ENCODE assay signal across 12 cellular contexts in the genomic region with DNA sequence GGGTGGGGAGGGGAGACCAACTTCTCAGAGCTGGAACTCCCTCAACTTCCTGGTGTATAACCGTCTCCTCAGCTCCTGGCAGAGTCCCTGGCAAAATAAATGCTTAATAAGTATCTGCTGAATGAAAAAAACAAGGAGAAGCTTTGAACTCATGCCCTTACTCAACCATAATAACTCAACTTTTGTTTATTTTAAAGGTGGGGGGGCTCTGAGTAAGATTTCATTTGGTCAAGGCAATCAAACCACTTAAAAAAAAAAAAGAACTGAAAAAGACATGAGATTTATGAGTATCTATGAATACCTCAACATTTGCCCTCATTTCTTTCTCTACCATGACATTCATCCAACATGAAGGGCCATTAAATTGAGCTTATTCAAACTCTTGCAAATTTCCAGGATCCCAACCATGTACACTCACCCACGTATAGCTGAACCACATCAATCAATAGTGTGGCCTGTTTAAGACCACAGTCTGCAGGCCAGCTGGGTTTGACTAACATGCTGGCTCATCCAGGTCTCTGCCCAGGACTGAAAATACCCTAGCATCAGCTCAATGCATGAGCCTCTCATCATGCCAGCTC.
A peak's percentile ranks its signal among the peaks of the same experiment; 100 is the strongest.
DNase-seq lines count a peak whose midpoint lies in the region; ATAC-seq and TF ChIP-seq lines count a peak whose summit lies in the region.
"Had no signal": no experiment of that assay in that cellular context is flagged by ENCODE, and none has a peak within 500 bp of the region (broad histone marks: within the 10 kb centered on the region; RNA-seq: fewer than 3 reads in every experiment).

No MANE protein-coding gene starts in this region.

- no peaks in the 10 kb centered on the region for H3K27me3 Mint-ChIP-seq in activated naive CD4-positive, alpha-beta T cell treated with anti-CD3 and anti-CD28 coated beads, Interleukin-2, amount 50 U/mL, for 24 hours
- H3K27me3 Mint-ChIP-seq in activated naive CD4-positive, alpha-beta T cell treated with anti-CD3 and anti-CD28 coated beads, Interleukin-2, amount 10 ng/mL, durations not matched to agents 7 days and 5 days = peaks cover 3% of the 10 kb centered on the region
- no peaks in the 10 kb centered on the region for H3K27me3 Mint-ChIP-seq in stimulated activated naive CD8-positive, alpha-beta T cell treated with anti-CD3 and anti-CD28 coated beads, Interleukin-15, Interleukin-2, amounts not matched to agents 100 ng/mL and 50 ng/mL, for 24 hours

- no peaks in the 10 kb centered on the region for H3F3A ChIP-seq in PC-3 (ENCODE audit: low read length, unreplicated experiment)

- H3K27ac ChIP-seq in PC-3 (ENCODE audit: low read length) (peak overlapping the region; percentile 81), fibroblast of lung (ENCODE audit: insufficient read depth, low read length) (no peak overlapping the region)
- H3K27ac ChIP-seq: C4-2B, left ventricle myocardium inferior had no signal

- H3K4me1 ChIP-seq in PC-3 (ENCODE audit: insufficient read depth, low read length) = peaks cover 30% of the 10 kb centered on the region
- peaks cover 6% of the 10 kb centered on the region for H3K4me1 ChIP-seq in fibroblast of lung (ENCODE audit: control insufficient read depth, extremely low read depth, insufficient read depth, low read length)

- peak overlapping the region; percentile 37; the same call in 1 of the 2 replicates for H3K4me2 ChIP-seq in PC-3 (ENCODE audit: low read length)
- H3K4me2 ChIP-seq in fibroblast of lung (ENCODE audit: extremely low read depth, insufficient read depth, low read length) = no peak overlapping the region

- peak; percentile 89 for ATAC-seq in PC-3
- ATAC-seq in HG02642 (IDR thresholded peaks at IDR 0.05; ENCODE audit: poor library complexity, unreplicated experiment) = no peak

- H3K4me3 Mint-ChIP-seq in activated naive CD4-positive, alpha-beta T cell treated with anti-CD3 and anti-CD28 coated beads, Interleukin-2, amount 50 U/mL, for 24 hours = no peak overlapping the region
- no peak overlapping the region for H3K4me3 Mint-ChIP-seq in activated naive CD4-positive, alpha-beta T cell treated with anti-CD3 and anti-CD28 coated beads, Interleukin-2, amount 10 ng/mL, durations not matched to agents 7 days and 5 days
- H3K4me3 Mint-ChIP-seq in stimulated activated naive CD8-positive, alpha-beta T cell treated with anti-CD3 and anti-CD28 coated beads, Interleukin-15, Interleukin-2, amounts not matched to agents 100 ng/mL and 50 ng/mL, for 24 hours = peak overlapping the region; percentile 34

- H3K36me3 Mint-ChIP-seq in activated naive CD4-positive, alpha-beta T cell treated with anti-CD3 and anti-CD28 coated beads, Interleukin-2, amount 50 U/mL, for 24 hours = peaks cover 17% of the 10 kb centered on the region
- peaks cover 17% of the 10 kb centered on the region for H3K36me3 Mint-ChIP-seq in activated naive CD4-positive, alpha-beta T cell treated with anti-CD3 and anti-CD28 coated beads, Interleukin-2, amount 10 ng/mL, durations not matched to agents 7 days and 5 days
- H3K36me3 Mint-ChIP-seq in stimulated activated naive CD8-positive, alpha-beta T cell treated with anti-CD3 and anti-CD28 coated beads, Interleukin-15, Interleukin-2, amounts not matched to agents 100 ng/mL and 50 ng/mL, for 24 hours (ENCODE audit: low read depth) = peaks cover 11% of the 10 kb centered on the region

- H3K27ac Mint-ChIP-seq in activated naive CD4-positive, alpha-beta T cell treated with anti-CD3 and anti-CD28 coated beads, Interleukin-2, amount 50 U/mL, for 24 hours = peak overlapping the region; percentile 93
- H3K27ac Mint-ChIP-seq in activated naive CD4-positive, alpha-beta T cell treated with anti-CD3 and anti-CD28 coated beads, Interleukin-2, amount 10 ng/mL, durations not matched to agents 7 days and 5 days = no peak overlapping the region
- H3K27ac Mint-ChIP-seq in stimulated activated naive CD8-positive, alpha-beta T cell treated with anti-CD3 and anti-CD28 coated beads, Interleukin-15, Interleukin-2, amounts not matched to agents 100 ng/mL and 50 ng/mL, for 24 hours = peak overlapping the region; percentile 82

- CTCF ChIA-PET in activated naive CD4-positive, alpha-beta T cell treated with anti-CD3 and anti-CD28 coated beads, Interleukin-2, amount 10 ng/mL, durations not matched to agents 7 days and 5 days (lab: Charles Lee) = interaction anchor here (0.9 kb wide), 1 partner anchor 17 kb away, joined by 3 read pairs; no protein-coding TSS in a partner anchor
- CTCF ChIA-PET in PC-3 (lab: Charles Lee) = interaction anchor here (0.8 kb wide), 1 partner anchor 159 kb away, joined by 3 read pairs; no protein-coding TSS in a partner anchor

- intact Hi-C loops in PC-3 (cut with micrococcal nuclease) = loop anchor here (1.0 to 10.0 kb wide), 4 partner anchors 11 to 361 kb away; no protein-coding TSS in a partner anchor

- BruUV-seq in PC-3 (replicated peaks; lab: Mats Ljungman, UMichigan) = no TSS peak

- TF ChIP-seq CTCF in PC-3 (conservative IDR thresholded peaks at IDR 0.05; ENCODE audit: low read depth, low read length) (no peak), fibroblast of lung (conservative IDR thresholded peaks at IDR 0.05 in 1 of 2, IDR thresholded peaks at IDR 0.05 in 1 of 2; ENCODE audit: low read depth in 1 of 2, low read length in 2 of 2) (no peak)

- no peak overlapping the region for H3K4me3 ChIP-seq in PC-3 (ENCODE audit: low read length)
- no peak overlapping the region for H3K4me3 ChIP-seq in fibroblast of lung (replicated peaks in 1 of 4; ENCODE audit: control extremely low read depth in 1 of 4, insufficient read depth in 1 of 4, low read depth in 3 of 4, low read length in 4 of 4)
- H3K4me3 ChIP-seq: left ventricle myocardium inferior, skin epidermis had no signal

- H3K79me2 ChIP-seq in PC-3 (ENCODE audit: low read length) (no peaks in the 10 kb centered on the region), fibroblast of lung (ENCODE audit: control insufficient read depth, insufficient read depth, low read length) (no peaks in the 10 kb centered on the region)

- DNase-seq in activated naive CD4-positive, alpha-beta T cell treated with anti-CD3 and anti-CD28 coated beads, Interleukin-2, amount 10 ng/mL, durations not matched to agents 7 days and 5 days = no peak
- DNase-seq in PC-3 = peak; percentile 89
- peak; percentile 81 to 100 for DNase-seq in fibroblast of lung (ENCODE audit: low read depth in 2 of 2)
- no peak for DNase-seq in HT-29 (ENCODE audit: low spot score)
- no peak for DNase-seq in activated CD8-positive, alpha-beta memory T cell treated with anti-CD3 and anti-CD28 coated beads for 24 hours
- DNase-seq: left ventricle myocardium inferior, NCI-H2081 had no signal

- no peaks in the 10 kb centered on the region for H3K9me2 ChIP-seq in PC-3 (replicated peaks; ENCODE audit: low read length)

- no peaks in the 10 kb centered on the region for H3K9me3 ChIP-seq in PC-3 (ENCODE audit: low read length)
- no peaks in the 10 kb centered on the region for H3K9me3 ChIP-seq in fibroblast of lung (ENCODE audit: control insufficient read depth, insufficient read depth, low read depth, low read length)
- H3K9me3 ChIP-seq: left ventricle myocardium inferior had no signal

- no peaks in the 10 kb centered on the region for H3K36me3 ChIP-seq in PC-3 (ENCODE audit: low read depth, low read length)
- H3K36me3 ChIP-seq in fibroblast of lung (ENCODE audit: control insufficient read depth, insufficient read depth, low read length) = no peaks in the 10 kb centered on the region
- H3K36me3 ChIP-seq: left ventricle myocardium inferior had no signal

- peaks cover 97% of the 10 kb centered on the region for H3K4me1 Mint-ChIP-seq in activated naive CD4-positive, alpha-beta T cell treated with anti-CD3 and anti-CD28 coated beads, Interleukin-2, amount 50 U/mL, for 24 hours
- H3K4me1 Mint-ChIP-seq in activated naive CD4-positive, alpha-beta T cell treated with anti-CD3 and anti-CD28 coated beads, Interleukin-2, amount 10 ng/mL, durations not matched to agents 7 days and 5 days = peaks cover 93% of the 10 kb centered on the region
- peaks cover 98% of the 10 kb centered on the region for H3K4me1 Mint-ChIP-seq in stimulated activated naive CD8-positive, alpha-beta T cell treated with anti-CD3 and anti-CD28 coated beads, Interleukin-15, Interleukin-2, amounts not matched to agents 100 ng/mL and 50 ng/mL, for 24 hours (ENCODE audit: low read depth)

- H3K9ac ChIP-seq in PC-3 (ENCODE audit: low read length) (no peak overlapping the region; the same call in 1 of the 2 replicates), fibroblast of lung (ENCODE audit: insufficient read depth, low read length) (no peak overlapping the region)

- POLR2A ChIA-PET in PC-3 (lab: Charles Lee; ENCODE audit: unreplicated experiment) = interaction anchor here (0.6 to 1.1 kb wide), 6 partner anchors 18 to 81 kb away, joined by 3 to 10 read pairs (median 8); no protein-coding TSS in a partner anchor

- H3K27me3 ChIP-seq in PC-3 (ENCODE audit: low read length) = no peaks in the 10 kb centered on the region
- no peaks in the 10 kb centered on the region for H3K27me3 ChIP-seq in fibroblast of lung (ENCODE audit: control insufficient read depth, insufficient read depth, low read length)

- H3K9me3 Mint-ChIP-seq in activated naive CD4-positive, alpha-beta T cell treated with anti-CD3 and anti-CD28 coated beads, Interleukin-2, amount 50 U/mL, for 24 hours = peaks cover 5% of the 10 kb centered on the region
- H3K9me3 Mint-ChIP-seq in activated naive CD4-positive, alpha-beta T cell treated with anti-CD3 and anti-CD28 coated beads, Interleukin-2, amount 10 ng/mL, durations not matched to agents 7 days and 5 days = no peaks in the 10 kb centered on the region
- H3K9me3 Mint-ChIP-seq in stimulated activated naive CD8-positive, alpha-beta T cell treated with anti-CD3 and anti-CD28 coated beads, Interleukin-15, Interleukin-2, amounts not matched to agents 100 ng/mL and 50 ng/mL, for 24 hours = no peaks in the 10 kb centered on the region

- no peak overlapping the region for H2AFZ ChIP-seq in PC-3 (ENCODE audit: low read length)
- no peak overlapping the region for H2AFZ ChIP-seq in fibroblast of lung (ENCODE audit: low read length)

- H4K20me1 ChIP-seq in PC-3 (ENCODE audit: low read length) = no peaks in the 10 kb centered on the region
- H4K20me1 ChIP-seq in fibroblast of lung (ENCODE audit: control insufficient read depth, extremely low read depth, insufficient read depth, low read length) = no peaks in the 10 kb centered on the region

Comparison
In these comparisons a context has a peak if more than half of its experiments do, and no peak if none do; other contexts are left out.
1. DNase-seq: peak in PC-3 (single experiment) and fibroblast of lung (2 of 2); none in activated naive CD4-positive, alpha-beta T cell treated with anti-CD3 and anti-CD28 coated beads, Interleukin-2, amount 10 ng/mL, durations not matched to agents 7 days and 5 days (single experiment), HT-29 (single experiment) and activated CD8-positive, alpha-beta memory T cell treated with anti-CD3 and anti-CD28 coated beads for 24 hours (single experiment).